In genomic region chr9:78013924-78014323, GRCh38 we compare ENCODE assay signal across 1 cellular context.
TF ChIP-seq lines count a peak whose summit lies in the region.

No MANE protein-coding gene starts in this region.

TF ChIP-seq in IMR-90, 13 proteins besides CTCF, POLR2A, EP300 and RAD21 (continued from another document):
- TF ChIP-seq RCOR1 (IDR thresholded peaks at IDR 0.05; ENCODE audit: insufficient replicate concordance, low read length) (no peak), USF2 (IDR thresholded peaks at IDR 0.05; ENCODE audit: low read depth, low read length) (no peak), BHLHE40 (IDR thresholded peaks at IDR 0.05; ENCODE audit: low read depth, low read length) (no peak)
